ENCODE assay signal across 8 cellular contexts in the genomic region with DNA sequence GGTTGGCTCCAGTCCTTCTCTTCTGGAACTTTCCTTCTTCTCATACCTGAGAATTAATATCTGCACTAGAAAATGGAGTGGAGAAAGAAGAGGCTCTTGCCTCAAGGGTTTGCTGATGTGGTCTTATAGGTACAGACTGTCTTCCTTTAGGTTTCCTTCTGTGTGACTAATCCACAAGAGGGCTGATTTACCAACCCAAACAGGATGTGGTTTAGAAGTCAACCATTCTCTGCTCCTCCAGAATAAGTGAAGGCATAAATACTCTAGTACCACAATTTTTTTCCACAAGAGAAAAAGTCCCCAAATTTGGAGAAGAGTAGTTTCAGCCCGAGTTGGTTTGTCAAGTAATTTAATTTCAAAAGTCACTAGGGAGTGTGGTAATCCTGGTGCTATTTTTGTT.
A peak's percentile ranks its signal among the peaks of the same experiment; 100 is the strongest.
DNase-seq lines count a peak whose midpoint lies in the region; ATAC-seq, FAIRE-seq and TF ChIP-seq lines count a peak whose summit lies in the region.

No MANE protein-coding gene starts in this region.

- H3K27ac Mint-ChIP-seq in CD4-positive, CD25-positive, alpha-beta regulatory T cell = no peak overlapping the region
- no peak overlapping the region for H3K27ac Mint-ChIP-seq in nephron progenitor cell

- H3K4me3 Mint-ChIP-seq in CD4-positive, CD25-positive, alpha-beta regulatory T cell = no peak overlapping the region
- H3K4me3 Mint-ChIP-seq in nephron progenitor cell = no peak overlapping the region

- peaks cover 8% of the 10 kb centered on the region for H3K27me3 ChIP-seq in CD4-positive, CD25-positive, alpha-beta regulatory T cell (ENCODE audit: control insufficient read depth, insufficient read depth, low read length)
- H3K27me3 ChIP-seq in esophagus muscularis mucosa (no peaks in the 10 kb centered on the region), suprapubic skin (no peaks in the 10 kb centered on the region)

- no peak overlapping the region for H3K4me3 ChIP-seq in CD4-positive, CD25-positive, alpha-beta regulatory T cell (ENCODE audit: low read depth, low read length)
- H3K4me3 ChIP-seq in esophagus muscularis mucosa (no peak overlapping the region), suprapubic skin (no peak overlapping the region)

- peaks cover 6% of the 10 kb centered on the region for H3K4me1 ChIP-seq in CD4-positive, CD25-positive, alpha-beta regulatory T cell (ENCODE audit: control insufficient read depth, insufficient read depth, low read length, poor library complexity, severe bottlenecking)
- peaks cover 0 to 31% (median 5%) of the 10 kb centered on the region in 4 donors for H3K4me1 ChIP-seq in esophagus muscularis mucosa
- peaks cover 3% of the 10 kb centered on the region for H3K4me1 ChIP-seq in suprapubic skin

- POLR2A ChIA-PET in RWPE1 (lab: Yijun Ruan, JAX; ENCODE audit: low non-redundant PET) = no interaction called here

- DNase-seq in CD4-positive, CD25-positive, alpha-beta regulatory T cell = peak in 1 of 3 donors; percentile 35
- no peak for DNase-seq in H54 (ENCODE audit: insufficient read length, low spot score)
- peak; percentile 50 for DNase-seq in RWPE1 (ENCODE audit: low spot score)
- DNase-seq in esophagus muscularis mucosa (ENCODE audit: extremely low spot score) = no peak
- no peak for DNase-seq in suprapubic skin (ENCODE audit: low spot score in 2 of 2)
- DNase-seq in nephron progenitor cell = no peak
- no peak for DNase-seq in D721Med (ENCODE audit: insufficient read length, low spot score)
- no peak for DNase-seq in activated CD4-positive, alpha-beta T cell treated with anti-CD3 and anti-CD28 coated beads for 1 hour

- no peaks in the 10 kb centered on the region for H3K36me3 ChIP-seq in CD4-positive, CD25-positive, alpha-beta regulatory T cell (ENCODE audit: control insufficient read depth, insufficient read depth, low read length)
- H3K36me3 ChIP-seq in esophagus muscularis mucosa (peaks cover 11 to 50% (median 36%) of the 10 kb centered on the region in 4 donors), suprapubic skin (peaks cover 36% of the 10 kb centered on the region)

- no peaks in the 10 kb centered on the region for H3K9me3 ChIP-seq in CD4-positive, CD25-positive, alpha-beta regulatory T cell (ENCODE audit: control insufficient read depth in 2 of 2, low read length in 2 of 2)
- H3K9me3 ChIP-seq in esophagus muscularis mucosa (no peaks in the 10 kb centered on the region), suprapubic skin (no peaks in the 10 kb centered on the region)

- intact Hi-C loops in esophagus muscularis mucosa (cut with DNase I) = no loop called here

- H3K4me1 Mint-ChIP-seq in CD4-positive, CD25-positive, alpha-beta regulatory T cell = peaks cover 0 to 19% (median 12%) of the 10 kb centered on the region in 4 donors
- peaks cover 26% of the 10 kb centered on the region for H3K4me1 Mint-ChIP-seq in nephron progenitor cell

- no peaks in the 10 kb centered on the region for H3K36me3 Mint-ChIP-seq in CD4-positive, CD25-positive, alpha-beta regulatory T cell
- H3K36me3 Mint-ChIP-seq in nephron progenitor cell (ENCODE audit: low read depth) = peaks cover 93% of the 10 kb centered on the region

- peak; percentile 83 for FAIRE-seq in H54 (lab: Jason Lieb, UNC)
- FAIRE-seq in D721Med (lab: Jason Lieb, UNC) = no peak

- H3K27ac ChIP-seq in CD4-positive, CD25-positive, alpha-beta regulatory T cell (ENCODE audit: insufficient read depth, low read length, poor library complexity, severe bottlenecking) = no peak overlapping the region
- H3K27ac ChIP-seq in RWPE1 (no peak overlapping the region), esophagus muscularis mucosa (replicated peaks in 1 of 4) (peak overlapping the region; percentile 22 to 50 (median 40)), suprapubic skin (peak overlapping the region; percentile 34)

- TF ChIP-seq CTCF in RWPE1 (conservative IDR thresholded peaks at IDR 0.05; ENCODE audit: low read depth) (no peak), esophagus muscularis mucosa (IDR thresholded peaks at IDR 0.05) (no peak), suprapubic skin (IDR thresholded peaks at IDR 0.05) (no peak), nephron progenitor cell (IDR thresholded peaks at IDR 0.05) (no peak), D721Med (IDR thresholded peaks at IDR 0.05; ENCODE audit: insufficient read depth, missing control alignments) (no peak)

- TF ChIP-seq POLR2A in H54 (IDR thresholded peaks at IDR 0.05; ENCODE audit: low read depth, low read length) (no peak), esophagus muscularis mucosa (IDR thresholded peaks at IDR 0.05; ENCODE audit: low read depth) (no peak), suprapubic skin (IDR thresholded peaks at IDR 0.05) (no peak)

- 75% methylated on average over 1 of the region's 1 CpG for WGBS in esophagus muscularis mucosa
- WGBS in suprapubic skin = 59% methylated on average over 1 of the region's 1 CpG

- H3K9me3 Mint-ChIP-seq in CD4-positive, CD25-positive, alpha-beta regulatory T cell = peaks cover 0 to 4% (median 0%) of the 10 kb centered on the region in 7 donors
- H3K9me3 Mint-ChIP-seq in nephron progenitor cell = no peaks in the 10 kb centered on the region

- TF ChIP-seq EP300 in esophagus muscularis mucosa (IDR thresholded peaks at IDR 0.05) (no peak), suprapubic skin (IDR thresholded peaks at IDR 0.05) (no peak)

- peak; percentile 67 to 72 for ATAC-seq in CD4-positive, CD25-positive, alpha-beta regulatory T cell (ENCODE audit: low read depth in 2 of 2)

- CTCF ChIA-PET in RWPE1 (lab: Yijun Ruan, JAX) = interaction anchor here (0.6 kb wide), 1 partner anchor 26 kb away, joined by 3 read pairs; no protein-coding TSS in a partner anchor

- peaks cover 41% of the 10 kb centered on the region for H3K27me3 Mint-ChIP-seq in CD4-positive, CD25-positive, alpha-beta regulatory T cell
- H3K27me3 Mint-ChIP-seq in nephron progenitor cell (ENCODE audit: low read depth, poor library complexity) = peaks cover 7% of the 10 kb centered on the region

Comparison
In these comparisons a context has a peak if more than half of its experiments do, and no peak if none do; other contexts are left out.
1. H3K27ac ChIP-seq: peak in esophagus muscularis mucosa (4 of 4) and suprapubic skin (single experiment); none in CD4-positive, CD25-positive, alpha-beta regulatory T cell (single experiment) and RWPE1 (single experiment).